In the genomic region with DNA sequence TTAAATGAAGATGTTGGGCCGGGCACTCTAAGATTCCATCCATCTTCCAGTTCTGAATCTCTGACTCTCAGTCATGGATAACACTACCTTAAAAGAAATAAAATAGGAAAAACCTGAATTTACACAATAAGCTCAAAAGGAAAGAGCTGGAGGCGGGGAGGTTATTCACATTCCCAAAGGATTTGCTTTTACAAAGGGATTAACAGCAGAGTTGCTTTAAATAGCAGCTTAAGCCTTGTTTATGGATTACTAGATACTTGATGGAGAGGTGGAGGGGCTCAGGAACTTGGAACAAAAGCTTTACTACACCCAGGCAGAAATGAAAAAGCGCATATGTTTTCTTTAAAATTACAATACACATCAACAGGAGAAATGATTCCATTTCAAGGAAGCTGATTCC, we compare ENCODE assay signal across 18 cellular contexts.
"Had no signal": no experiment of that assay in that cellular context is flagged by ENCODE, and none has a peak within 500 bp of the region (broad histone marks: within the 10 kb centered on the region; RNA-seq: fewer than 3 reads in every experiment).

No MANE protein-coding gene starts in this region.

- H3K27ac ChIP-seq: ascending aorta, breast epithelium, hepatocyte, lower lobe of right lung, tibial artery had no signal

- H3K36me3 Mint-ChIP-seq: naive thymus-derived CD8-positive, alpha-beta T cell had no signal

- H3K4me3 Mint-ChIP-seq: activated CD4-positive, alpha-beta T cell treated with anti-CD3 and anti-CD28 coated beads, Interleukin-2, amount 10 ng/mL, durations not matched to agents 7 days and 5 days; activated CD8-positive, alpha-beta T cell treated with anti-CD3 and anti-CD28 coated beads, Interleukin-2, amount 10 ng/mL, durations not matched to agents 7 days and 5 days; activated naive CD4-positive, alpha-beta T cell treated with anti-CD3 and anti-CD28 coated beads, Interleukin-2, amount 50 U/mL, for 24 hours; dendritic cell treated with granulocyte-macrophage colony-stimulating factor and Interleukin-4, amounts not matched to agents 40 ng/mL and 50 ng/mL, for 4 days; naive thymus-derived CD8-positive, alpha-beta T cell had no signal

- H3K4me2 ChIP-seq: hepatocyte had no signal

- H2AFZ ChIP-seq: hepatocyte had no signal

- H3K27me3 Mint-ChIP-seq: activated CD4-positive, alpha-beta T cell treated with anti-CD3 and anti-CD28 coated beads, Interleukin-2, amount 10 ng/mL, durations not matched to agents 7 days and 5 days; activated naive CD4-positive, alpha-beta T cell treated with anti-CD3 and anti-CD28 coated beads, Interleukin-2, amount 50 U/mL, for 24 hours; dendritic cell treated with granulocyte-macrophage colony-stimulating factor and Interleukin-4, amounts not matched to agents 40 ng/mL and 50 ng/mL, for 4 days; naive thymus-derived CD8-positive, alpha-beta T cell had no signal

- H3K27ac Mint-ChIP-seq: activated CD4-positive, alpha-beta T cell treated with anti-CD3 and anti-CD28 coated beads, Interleukin-2, amount 10 ng/mL, durations not matched to agents 7 days and 5 days; activated CD8-positive, alpha-beta T cell treated with anti-CD3 and anti-CD28 coated beads, Interleukin-2, amount 10 ng/mL, durations not matched to agents 7 days and 5 days; activated naive CD4-positive, alpha-beta T cell treated with anti-CD3 and anti-CD28 coated beads, Interleukin-2, amount 50 U/mL, for 24 hours; dendritic cell treated with granulocyte-macrophage colony-stimulating factor and Interleukin-4, amounts not matched to agents 40 ng/mL and 50 ng/mL, for 4 days had no signal

- DNase-seq: activated CD4-positive, alpha-beta T cell treated with anti-CD3 and anti-CD28 coated beads, Interleukin-2, amount 10 ng/mL, durations not matched to agents 7 days and 5 days; activated CD8-positive, alpha-beta memory T cell treated with anti-CD3 and anti-CD28 coated beads, Interleukin-2, amount 50 U/mL, for 48 hours; activated CD8-positive, alpha-beta T cell treated with anti-CD3 and anti-CD28 coated beads, Interleukin-2, amount 10 ng/mL, durations not matched to agents 7 days and 5 days; activated gamma-delta T cell; activated T-cell treated with anti-CD3 and anti-CD28 coated beads, Interleukin-2, amount 50 U/mL, for 48 hours; effector memory CD4-positive, alpha-beta T cell; lower lobe of right lung; naive thymus-derived CD8-positive, alpha-beta T cell; stimulated activated CD4-positive, alpha-beta T cell treated with anti-CD3 and anti-CD28 coated beads, Interleukin-2, amount 100 ng/mL, for 24 hours; stimulated activated naive CD4-positive, alpha-beta T cell treated with Interleukin-2 at 50 U/mL for 16 hours; substantia nigra; tibial artery had no signal

- H3K9me3 Mint-ChIP-seq: activated naive CD4-positive, alpha-beta T cell treated with anti-CD3 and anti-CD28 coated beads, Interleukin-2, amount 50 U/mL, for 24 hours; dendritic cell treated with granulocyte-macrophage colony-stimulating factor and Interleukin-4, amounts not matched to agents 40 ng/mL and 50 ng/mL, for 4 days; naive thymus-derived CD8-positive, alpha-beta T cell had no signal

- H3K36me3 ChIP-seq: ascending aorta, breast epithelium, lower lobe of right lung, tibial artery had no signal

- ATAC-seq: activated CD4-positive, CD25-positive, alpha-beta regulatory T cell treated with anti-CD3 and anti-CD28 coated beads, Interleukin-2, amount 50 U/mL, for 24 hours; activated CD8-positive, alpha-beta T cell treated with anti-CD3 and anti-CD28 coated beads, Interleukin-2, amount 10 ng/mL, durations not matched to agents 7 days and 5 days; lower lobe of right lung; naive thymus-derived CD8-positive, alpha-beta T cell had no signal

- H3K9me3 ChIP-seq: ascending aorta, breast epithelium, lower lobe of right lung, tibial artery had no signal

- H3K4me3 ChIP-seq: ascending aorta, breast epithelium, hepatocyte, lower lobe of right lung, tibial artery had no signal

- H3K27me3 ChIP-seq: ascending aorta, breast epithelium, hepatocyte, tibial artery had no signal

- H3K4me1 ChIP-seq: breast epithelium had no signal
